Comparison of ENCODE assay signal across 17 cellular contexts in genomic region chr19:55228403-55229031, GRCh38. TPM values are rescaled to one million over a fixed set of nuclear protein-coding genes. Genes with fewer than 3 reads are reported as not detected.
DNase-seq lines count a peak whose midpoint lies in the region; ATAC-seq and TF ChIP-seq lines count a peak whose summit lies in the region.
"Had no signal": no experiment of that assay in that cellular context is flagged by ENCODE, and none has a peak within 500 bp of the region (broad histone marks: within the 10 kb centered on the region; RNA-seq: fewer than 3 reads in every experiment).

Gene TMEM86B (minus strand): TSS chr19:55228763. CDS start chr19:55228741, 22 bp downstream.

- no peak for ATAC-seq in activated naive CD8-positive, alpha-beta T cell treated with anti-CD3 and anti-CD28 coated beads, Interleukin-2, amount 10 ng/mL, durations not matched to agents 7 days and 5 days (ENCODE audit: low read depth)
- no peak for ATAC-seq in activated naive CD8-positive, alpha-beta T cell treated with anti-CD3 and anti-CD28 coated beads, Interleukin-2, amount 50 U/mL, for 24 hours
- ATAC-seq in right lobe of liver, result peak; percentile 93 to 95 (median 94)
- ATAC-seq: activated T-cell treated with anti-CD3 and anti-CD28 coated beads, Interleukin-2, amount 50 U/mL, for 72 hours; foreskin keratinocyte had no signal

- H3K36me3 ChIP-seq in right lobe of liver, result peaks cover 0 to 32% (median 13%) of the 10 kb centered on the region in 4 donors
- peaks cover 74% of the 10 kb centered on the region for H3K36me3 ChIP-seq in thymus (ENCODE audit: control insufficient read depth, insufficient read depth)
- H3K36me3 ChIP-seq: neural progenitor cell had no signal

- H3K27me3 Mint-ChIP-seq in activated naive CD8-positive, alpha-beta T cell treated with anti-CD3 and anti-CD28 coated beads, Interleukin-2, amount 10 ng/mL, durations not matched to agents 7 days and 5 days, result no peaks in the 10 kb centered on the region
- H3K27me3 Mint-ChIP-seq in activated naive CD8-positive, alpha-beta T cell treated with anti-CD3 and anti-CD28 coated beads, Interleukin-2, amount 50 U/mL, for 24 hours, result no peaks in the 10 kb centered on the region
- no peaks in the 10 kb centered on the region for H3K27me3 Mint-ChIP-seq in activated CD4-positive, alpha-beta memory T cell treated with anti-CD3 and anti-CD28 coated beads for 36 hours

- H3K4me3 Mint-ChIP-seq in activated naive CD8-positive, alpha-beta T cell treated with anti-CD3 and anti-CD28 coated beads, Interleukin-2, amount 10 ng/mL, durations not matched to agents 7 days and 5 days, result no peak within 1 kb of the TSS
- no peak within 1 kb of the TSS for H3K4me3 Mint-ChIP-seq in activated naive CD8-positive, alpha-beta T cell treated with anti-CD3 and anti-CD28 coated beads, Interleukin-2, amount 50 U/mL, for 24 hours
- H3K4me3 Mint-ChIP-seq in activated CD4-positive, alpha-beta memory T cell treated with anti-CD3 and anti-CD28 coated beads for 36 hours, result no peak within 1 kb of the TSS
- H3K4me3 Mint-ChIP-seq: activated T-cell treated with anti-CD3 and anti-CD28 coated beads, Interleukin-2, amount 50 U/mL, for 72 hours; neural progenitor cell had no signal

- H3K4me1 ChIP-seq in right lobe of liver (peaks cover 0 to 13% (median 5%) of the 10 kb centered on the region in 4 donors), thymus (ENCODE audit: control insufficient read depth, insufficient read depth, low read length) (no peaks in the 10 kb centered on the region)
- H3K4me1 ChIP-seq: foreskin keratinocyte, neural progenitor cell had no signal

- TF ChIP-seq CTCF in right lobe of liver (IDR thresholded peaks at IDR 0.05), result no peak

- peaks cover 21% of the 10 kb centered on the region for H3K36me3 Mint-ChIP-seq in activated naive CD8-positive, alpha-beta T cell treated with anti-CD3 and anti-CD28 coated beads, Interleukin-2, amount 10 ng/mL, durations not matched to agents 7 days and 5 days
- peaks cover 28% of the 10 kb centered on the region for H3K36me3 Mint-ChIP-seq in activated naive CD8-positive, alpha-beta T cell treated with anti-CD3 and anti-CD28 coated beads, Interleukin-2, amount 50 U/mL, for 24 hours (ENCODE audit: low read depth)
- peaks cover 34% of the 10 kb centered on the region for H3K36me3 Mint-ChIP-seq in activated CD4-positive, alpha-beta memory T cell treated with anti-CD3 and anti-CD28 coated beads for 36 hours

- intact Hi-C loops in activated CD4-positive, alpha-beta memory T cell treated with anti-CD3 and anti-CD28 coated beads for 36 hours (cut with micrococcal nuclease), result no loop called here
- intact Hi-C loops in right lobe of liver (cut with DNase I), result no loop called here

- H3K27ac Mint-ChIP-seq in activated naive CD8-positive, alpha-beta T cell treated with anti-CD3 and anti-CD28 coated beads, Interleukin-2, amount 10 ng/mL, durations not matched to agents 7 days and 5 days, result no peak within 1 kb of the TSS
- H3K27ac Mint-ChIP-seq in activated naive CD8-positive, alpha-beta T cell treated with anti-CD3 and anti-CD28 coated beads, Interleukin-2, amount 50 U/mL, for 24 hours, result no peak within 1 kb of the TSS
- H3K27ac Mint-ChIP-seq in activated CD4-positive, alpha-beta memory T cell treated with anti-CD3 and anti-CD28 coated beads for 36 hours, result peak within 1 kb of the TSS; percentile 24
- H3K27ac Mint-ChIP-seq: activated T-cell treated with anti-CD3 and anti-CD28 coated beads, Interleukin-2, amount 50 U/mL, for 72 hours; neural progenitor cell had no signal

- no peaks in the 10 kb centered on the region for H3K9me3 Mint-ChIP-seq in activated naive CD8-positive, alpha-beta T cell treated with anti-CD3 and anti-CD28 coated beads, Interleukin-2, amount 10 ng/mL, durations not matched to agents 7 days and 5 days
- no peaks in the 10 kb centered on the region for H3K9me3 Mint-ChIP-seq in activated naive CD8-positive, alpha-beta T cell treated with anti-CD3 and anti-CD28 coated beads, Interleukin-2, amount 50 U/mL, for 24 hours
- no peaks in the 10 kb centered on the region for H3K9me3 Mint-ChIP-seq in activated CD4-positive, alpha-beta memory T cell treated with anti-CD3 and anti-CD28 coated beads for 36 hours
- H3K9me3 Mint-ChIP-seq: activated T-cell treated with anti-CD3 and anti-CD28 coated beads, Interleukin-2, amount 50 U/mL, for 72 hours; neural progenitor cell had no signal

- DNase-seq in activated naive CD8-positive, alpha-beta T cell treated with anti-CD3 and anti-CD28 coated beads, Interleukin-2, amount 10 ng/mL, durations not matched to agents 7 days and 5 days, result no peak
- no peak for DNase-seq in activated naive CD8-positive, alpha-beta T cell treated with anti-CD3 and anti-CD28 coated beads, Interleukin-2, amount 50 U/mL, for 24 hours
- DNase-seq in activated CD4-positive, alpha-beta memory T cell treated with anti-CD3 and anti-CD28 coated beads for 36 hours, result no peak
- DNase-seq in right lobe of liver, result peak; percentile 75 to 86 (median 84)
- DNase-seq in cerebellar nuclear complex (lab: John Stamatoyannopoulos, UW), result no peak
- DNase-seq in SIG-M5 treated with dmso at 0.1 percent for 504 hours (lab: John Stamatoyannopoulos, UW; ENCODE audit: unreplicated experiment), result no peak
- no peak for DNase-seq in activated CD8-positive, alpha-beta memory T cell treated with anti-CD3 and anti-CD28 coated beads, Interleukin-2, amount 50 U/mL, for 4 hours
- DNase-seq: activated T-cell treated with anti-CD3 and anti-CD28 coated beads, Interleukin-2, amount 50 U/mL, for 72 hours; effector CD4-positive, alpha-beta T cell; foreskin keratinocyte; KG1; NCI-H1436; NCI-H69 had no signal

- H3K27ac ChIP-seq in right lobe of liver (peak within 1 kb of the TSS; percentile 62 to 78 (median 74)), thymus (ENCODE audit: low read depth) (no peak within 1 kb of the TSS)
- H3K27ac ChIP-seq: foreskin keratinocyte, neural progenitor cell, skin epidermis, VCaP had no signal

- H3K27me3 ChIP-seq in right lobe of liver, result no peaks in the 10 kb centered on the region
- H3K27me3 ChIP-seq in thymus (ENCODE audit: control insufficient read depth, insufficient read depth), result no peaks in the 10 kb centered on the region
- H3K27me3 ChIP-seq: foreskin keratinocyte, neural progenitor cell had no signal

- peaks cover 2% of the 10 kb centered on the region for H3K4me1 Mint-ChIP-seq in activated naive CD8-positive, alpha-beta T cell treated with anti-CD3 and anti-CD28 coated beads, Interleukin-2, amount 10 ng/mL, durations not matched to agents 7 days and 5 days
- no peaks in the 10 kb centered on the region for H3K4me1 Mint-ChIP-seq in activated naive CD8-positive, alpha-beta T cell treated with anti-CD3 and anti-CD28 coated beads, Interleukin-2, amount 50 U/mL, for 24 hours
- H3K4me1 Mint-ChIP-seq in activated CD4-positive, alpha-beta memory T cell treated with anti-CD3 and anti-CD28 coated beads for 36 hours (ENCODE audit: low read depth), result no peaks in the 10 kb centered on the region

- POLR2A ChIA-PET in activated naive CD8-positive, alpha-beta T cell treated with anti-CD3 and anti-CD28 coated beads, Interleukin-2, amount 10 ng/mL, durations not matched to agents 7 days and 5 days (lab: Charles Lee), result interaction anchor here (1.0 kb wide), 1 partner anchor 13 kb away, joined by 4 read pairs; no protein-coding TSS in a partner anchor
- POLR2A ChIA-PET in activated CD4-positive, alpha-beta memory T cell treated with anti-CD3 and anti-CD28 coated beads for 36 hours (lab: Charles Lee), result no interaction called here

- no peaks in the 10 kb centered on the region for H3K9me3 ChIP-seq in right lobe of liver
- no peaks in the 10 kb centered on the region for H3K9me3 ChIP-seq in thymus (ENCODE audit: control insufficient read depth)

- CTCF ChIA-PET in activated CD4-positive, alpha-beta memory T cell treated with anti-CD3 and anti-CD28 coated beads for 36 hours (lab: Charles Lee), result no interaction called here

- TF ChIP-seq POLR2A in right lobe of liver (IDR thresholded peaks at IDR 0.05), result peak; percentile 48

- WGBS in right lobe of liver (ENCODE audit: insufficient coverage, low coverage, low lambda C conversion rate, missing lambda C conversion rate), result no CpG with 5 or more reads among the region's 12 CpGs
- WGBS in thymus, result 97% methylated on average over 12 of the region's 12 CpGs

- H3K4me3 ChIP-seq in right lobe of liver, result peak within 1 kb of the TSS; percentile 16 to 48 (median 43)
- no peak within 1 kb of the TSS for H3K4me3 ChIP-seq in thymus (ENCODE audit: low read length)
- H3K4me3 ChIP-seq: neural progenitor cell, skin epidermis had no signal

RNA-seq across cellular contexts. Expression of gene TMEM86B, which starts in this region (rescaled TPM):
- total RNA-seq in activated naive CD8-positive, alpha-beta T cell treated with anti-CD3 and anti-CD28 coated beads, Interleukin-2, amount 10 ng/mL, durations not matched to agents 7 days and 5 days, result 10 to 100 TPM; 18.8 to 19.4 TPM
- total RNA-seq in activated CD4-positive, alpha-beta memory T cell treated with anti-CD3 and anti-CD28 coated beads for 36 hours, result 1 to 10 TPM; 4.8 to 6.5 TPM
- 10 to 100 TPM in 5 of 6 experiments, 1 to 10 TPM in 1; 8.8 to 22.2 (median 14.0) TPM for total RNA-seq in right lobe of liver
- polyA plus RNA-seq in thymus, result 39.7 TPM

Comparison
In these comparisons a context has a peak if more than half of its experiments do, and no peak if none do; other contexts are left out.
1. ATAC-seq: peak in right lobe of liver (4 of 4); none in activated naive CD8-positive, alpha-beta T cell treated with anti-CD3 and anti-CD28 coated beads, Interleukin-2, amount 10 ng/mL, durations not matched to agents 7 days and 5 days (single experiment) and activated naive CD8-positive, alpha-beta T cell treated with anti-CD3 and anti-CD28 coated beads, Interleukin-2, amount 50 U/mL, for 24 hours (single experiment).
2. DNase-seq: peak in right lobe of liver (3 of 3); none in activated naive CD8-positive, alpha-beta T cell treated with anti-CD3 and anti-CD28 coated beads, Interleukin-2, amount 10 ng/mL, durations not matched to agents 7 days and 5 days (single experiment), activated naive CD8-positive, alpha-beta T cell treated with anti-CD3 and anti-CD28 coated beads, Interleukin-2, amount 50 U/mL, for 24 hours (single experiment), activated CD4-positive, alpha-beta memory T cell treated with anti-CD3 and anti-CD28 coated beads for 36 hours (single experiment), cerebellar nuclear complex (0 of 2), SIG-M5 treated with dmso at 0.1 percent for 504 hours (single experiment) and activated CD8-positive, alpha-beta memory T cell treated with anti-CD3 and anti-CD28 coated beads, Interleukin-2, amount 50 U/mL, for 4 hours (single experiment).